ENCODE assay signal across 8 cellular contexts in the genomic region with DNA sequence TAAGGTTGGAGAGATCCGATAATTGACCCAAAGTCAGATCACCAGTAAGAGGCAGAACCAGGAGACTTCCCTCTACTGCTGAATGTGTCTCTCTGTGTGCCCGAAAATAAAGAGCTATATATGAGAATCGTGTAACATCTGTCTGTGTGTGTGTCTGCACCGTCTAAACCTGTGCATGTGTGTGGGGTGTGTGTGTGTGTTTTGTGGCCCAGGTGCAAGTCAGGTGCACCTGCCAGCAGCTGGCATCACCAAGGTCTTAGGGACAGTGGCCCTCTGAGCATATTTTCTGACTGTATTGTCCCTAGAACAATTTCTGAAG. TPM values are rescaled to one million over a fixed set of nuclear protein-coding genes. Genes with fewer than 3 reads are reported as not detected.
DNase-seq lines count a peak whose midpoint lies in the region; ATAC-seq and TF ChIP-seq lines count a peak whose summit lies in the region.

No MANE protein-coding gene starts in this region.

- H3K4me3 ChIP-seq in SJSA1 (peak overlapping the region; percentile 36), fibroblast of lung (replicated peaks in 1 of 4; ENCODE audit: control extremely low read depth in 1 of 4, insufficient read depth in 1 of 4, low read depth in 3 of 4, low read length in 4 of 4) (peak overlapping the region in 2 of 4 experiments; percentile 41 to 57), spleen (peak overlapping the region in 4 of 8 donors; percentile 38 to 69 (median 40))

- H3K79me2 ChIP-seq in fibroblast of lung (ENCODE audit: control insufficient read depth, insufficient read depth, low read length), result no peaks in the 10 kb centered on the region

- H3K4me1 ChIP-seq in SJSA1 (replicated peaks), result peaks cover 60% of the 10 kb centered on the region
- peaks cover 34% of the 10 kb centered on the region for H3K4me1 ChIP-seq in fibroblast of lung (ENCODE audit: control insufficient read depth, extremely low read depth, insufficient read depth, low read length)
- H3K4me1 ChIP-seq in spleen, result peaks cover 0 to 45% (median 26%) of the 10 kb centered on the region in 6 donors

- H3K27ac ChIP-seq in SJSA1 (peak overlapping the region; percentile 100), fibroblast of lung (ENCODE audit: insufficient read depth, low read length) (peak overlapping the region; percentile 75), spleen (peak overlapping the region in 6 of 8 donors; percentile 22 to 78 (median 70))

- WGBS in spleen, 5 donors, result 47 to 62% (median 50%) methylated on average over 4 of the region's 4 CpGs

- peak overlapping the region; percentile 52 for H3K9ac ChIP-seq in fibroblast of lung (ENCODE audit: insufficient read depth, low read length)

- no peaks in the 10 kb centered on the region for H3K36me3 ChIP-seq in SJSA1
- no peaks in the 10 kb centered on the region for H3K36me3 ChIP-seq in fibroblast of lung (ENCODE audit: control insufficient read depth, insufficient read depth, low read length)
- H3K36me3 ChIP-seq in spleen, result no peaks in the 10 kb centered on the region

- no peak for ATAC-seq in GM18511 (IDR thresholded peaks at IDR 0.05; ENCODE audit: unreplicated experiment)
- ATAC-seq in HG02852 (IDR thresholded peaks at IDR 0.05; ENCODE audit: unreplicated experiment), result no peak

- H3K9me3 ChIP-seq in SJSA1 (replicated peaks) (no peaks in the 10 kb centered on the region), fibroblast of lung (ENCODE audit: control insufficient read depth, insufficient read depth, low read depth, low read length) (no peaks in the 10 kb centered on the region), spleen (no peaks in the 10 kb centered on the region)

- TF ChIP-seq POLR2A in spleen (IDR thresholded peaks at IDR 0.05), result no peak

- TF ChIP-seq CTCF in fibroblast of lung (conservative IDR thresholded peaks at IDR 0.05 in 1 of 2, IDR thresholded peaks at IDR 0.05 in 1 of 2; ENCODE audit: low read depth in 1 of 2, low read length in 2 of 2) (no peak), spleen (IDR thresholded peaks at IDR 0.05 in 8 of 11, conservative IDR thresholded peaks at IDR 0.05 in 3 of 11) (no peak)

- intact Hi-C loops in spleen (cut with DNase I; ENCODE audit: low total_unique reads), result no loop called here

- peak overlapping the region; percentile 91 for H3K4me2 ChIP-seq in fibroblast of lung (ENCODE audit: extremely low read depth, insufficient read depth, low read length)

- H4K20me1 ChIP-seq in fibroblast of lung (ENCODE audit: control insufficient read depth, extremely low read depth, insufficient read depth, low read length), result no peaks in the 10 kb centered on the region

- H3K27me3 ChIP-seq in SJSA1 (replicated peaks) (no peaks in the 10 kb centered on the region), fibroblast of lung (ENCODE audit: control insufficient read depth, insufficient read depth, low read length) (no peaks in the 10 kb centered on the region), spleen (replicated peaks in 1 of 7) (peaks cover 0 to 21% (median 0%) of the 10 kb centered on the region in 7 donors)

- no peak overlapping the region for H2AFZ ChIP-seq in fibroblast of lung (ENCODE audit: low read length)

- DNase-seq in NCI-H2107 treated with DMSO at 0.1 percent for 48 hours (lab: John Stamatoyannopoulos, UW; ENCODE audit: unreplicated experiment) (peak; percentile 25), NCI-H2107 (lab: John Stamatoyannopoulos, UW) (no peak), SJSA1 (ENCODE audit: low read depth in 1 of 2, low spot score in 2 of 2) (no peak), fibroblast of lung (ENCODE audit: low read depth in 2 of 2) (no peak), spleen (no peak), mucosa of gallbladder (ENCODE audit: low spot score) (no peak)

RNA-seq across cellular contexts. Expression of a gene that starts 24.7 kb away (rescaled TPM):
- total RNA-seq in SJSA1 (2014; rRNA removed; shearing (Covaris generic)), result 0.21 TPM in 1 of 2 replicates, not detected in the other
- total RNA-seq in fibroblast of lung (not detected in 2 replicates), spleen (not detected), mucosa of gallbladder (not detected)
- polyA plus RNA-seq in fibroblast of lung (not detected in 2 replicates), spleen (under 1 TPM in 2 of 3 donors, not detected in 1; 0.24 to 0.83 TPM)
- not detected in 2 replicates for polyA plus RNA-seq in fibroblast of lung (2012)
- not detected in 2 replicates for polyA minus RNA-seq in fibroblast of lung (ENCODE audit: low replicate concordance)

RNA-seq across cellular contexts. Expression of a gene that starts 31.4 kb away (rescaled TPM):
- total RNA-seq in SJSA1 (2014; rRNA removed; shearing (Covaris generic)), result 2.8 and 7.0 TPM in 2 replicates
- total RNA-seq in fibroblast of lung, result 0.66 and 1.5 TPM in 2 replicates
- polyA plus RNA-seq in fibroblast of lung, result 2.5 and 16.3 TPM in 2 replicates
- polyA plus RNA-seq in fibroblast of lung (2012), result 3.0 and 21.1 TPM in 2 replicates
- polyA minus RNA-seq in fibroblast of lung (ENCODE audit: low replicate concordance), result 2.4 and 13.1 TPM in 2 replicates
- total RNA-seq in spleen, result 10 to 100 TPM in 6 of 7 donors, 1 to 10 TPM in 1; 10.0 to 23.1 (median 18.6) TPM
- 10 to 100 TPM; 16.3 to 21.8 (median 19.3) TPM for polyA plus RNA-seq in spleen
- 1,446 TPM for total RNA-seq in mucosa of gallbladder

RNA-seq across cellular contexts. Expression of a gene that starts 39.4 kb away (rescaled TPM):
- total RNA-seq in SJSA1 (2014; rRNA removed; shearing (Covaris generic)), result 0.08 and 1.1 TPM in 2 replicates
- total RNA-seq in fibroblast of lung (not detected in 2 replicates), spleen (under 1 TPM in 1 of 7 donors, not detected in 6; 0.37 TPM), mucosa of gallbladder (not detected)
- polyA plus RNA-seq in fibroblast of lung (not detected in 2 replicates), spleen (under 1 TPM in 2 of 3 donors, not detected in 1; 0.15 to 0.19 TPM)
- not detected in 2 replicates for polyA plus RNA-seq in fibroblast of lung (2012)
- not detected in 2 replicates for polyA minus RNA-seq in fibroblast of lung (ENCODE audit: low replicate concordance)

RNA-seq across cellular contexts. Expression of a gene that starts 59.6 kb away (rescaled TPM):
- total RNA-seq in SJSA1 (2014; rRNA removed; shearing (Covaris generic)), result not detected in 2 replicates
- total RNA-seq in fibroblast of lung, result under 0.01 TPM in 2 replicates
- polyA plus RNA-seq in fibroblast of lung, result 0.17 and 0.23 TPM in 2 replicates
- polyA plus RNA-seq in fibroblast of lung (2012), result 0.07 and 0.09 TPM in 2 replicates
- not detected in 2 replicates for polyA minus RNA-seq in fibroblast of lung (ENCODE audit: low replicate concordance)
- under 1 TPM in 1 of 7 donors, not detected in 6; 0.37 TPM for total RNA-seq in spleen
- 1 to 10 TPM in 2 of 3 donors, under 1 TPM in 1; 0.55 to 3.4 (median 1.4) TPM for polyA plus RNA-seq in spleen
- total RNA-seq in mucosa of gallbladder, result not detected

Comparison
In these comparisons a context has a peak if more than half of its experiments do, and no peak if none do; other contexts are left out.
1. RNA of a gene that starts 31.4 kb away (total RNA-seq): 1,446 TPM in mucosa of gallbladder (single experiment); 10.0 to 23.1 TPM in spleen, 2.8 to 7.0 TPM in SJSA1 and 0.66 to 1.5 TPM in fibroblast of lung; every median in the first group is over 10 times any median in the second.
2. Peak in every context shown above with its lines, with median percentiles within 50 percentile points of each other: H3K27ac ChIP-seq.